Comparison of ENCODE assay signal across 8 cellular contexts in genomic region chr3:57692134-57692403, GRCh38. TPM values are rescaled to one million over a fixed set of nuclear protein-coding genes. Genes with fewer than 3 reads are reported as not detected.
DNase-seq lines count a peak whose midpoint lies in the region; ATAC-seq, FAIRE-seq and TF ChIP-seq lines count a peak whose summit lies in the region.
"Not testable (repeated sequence)": the region's sequence is repeated elsewhere in the genome, so short reads cannot be mapped to it uniquely, and the experiment has no call there.

No MANE protein-coding gene starts in this region.

- WGBS in endodermal cell (ENCODE audit: insufficient coverage in 1 of 2, insufficient read length in 1 of 2), 2 experiments = 4 to 5% methylated on average over 4 to 9 of the region's 9 CpGs

- TF ChIP-seq CTCF in DOHH2 (IDR thresholded peaks at IDR 0.05; ENCODE audit: low read depth, low read length, poor library complexity, severe bottlenecking); RWPE2 (IDR thresholded peaks at IDR 0.05; ENCODE audit: poor library complexity, severe bottlenecking); endodermal cell (conservative IDR thresholded peaks at IDR 0.05); keratinocyte (optimal IDR thresholded peaks at IDR 0.05 in 1 of 3, IDR thresholded peaks at IDR 0.05 in 1 of 3, conservative IDR thresholded peaks at IDR 0.05 in 1 of 3; ENCODE audit: extremely low read depth in 1 of 3, insufficient read depth in 2 of 3, low read length in 3 of 3); omental fat pad (IDR thresholded peaks at IDR 0.05); tibial artery (IDR thresholded peaks at IDR 0.05): not testable (repeated sequence)

- H3K4me3 Mint-ChIP-seq in activated naive CD4-positive, alpha-beta T cell treated with anti-CD3 and anti-CD28 coated beads, Interleukin-2, amount 50 U/mL, for 24 hours = peak overlapping the region; percentile 91
- H3K4me3 Mint-ChIP-seq in endodermal cell = peak overlapping the region; percentile 81

- H3K4me3 ChIP-seq in DOHH2 (ENCODE audit: low read length) = peak overlapping the region; percentile 77
- H3K4me3 ChIP-seq in RWPE2 (ENCODE audit: severe bottlenecking) = peak overlapping the region; percentile 65
- peak overlapping the region; percentile 99 for H3K4me3 ChIP-seq in endodermal cell (ENCODE audit: low read length)
- H3K4me3 ChIP-seq in keratinocyte (ENCODE audit: control insufficient read depth in 2 of 3, extremely low read depth in 1 of 3, insufficient read depth in 2 of 3, low read depth in 1 of 3, low read length in 3 of 3) = peak overlapping the region; percentile 56 to 95 (median 79)
- H3K4me3 ChIP-seq in tibial artery = peak overlapping the region; percentile 89 to 97

- H2AFZ ChIP-seq in keratinocyte (ENCODE audit: control insufficient read depth, low read length) = not testable (repeated sequence)

- H3K9me3 Mint-ChIP-seq in activated naive CD4-positive, alpha-beta T cell treated with anti-CD3 and anti-CD28 coated beads, Interleukin-2, amount 50 U/mL, for 24 hours; endodermal cell: not testable (repeated sequence)

- not testable (repeated sequence) for H3K27me3 ChIP-seq in DOHH2 (ENCODE audit: control insufficient read depth, low read length); RWPE2 (ENCODE audit: insufficient read depth, poor library complexity, severe bottlenecking); endodermal cell (ENCODE audit: control insufficient read depth, insufficient read depth, low read length, poor library complexity, severe bottlenecking); keratinocyte (ENCODE audit: control insufficient read depth, extremely low read depth, insufficient read depth, low read length); tibial artery

- H3K79me2 ChIP-seq in DOHH2 (ENCODE audit: control insufficient read depth, low read length) (peaks cover 58% of the 10 kb centered on the region), keratinocyte (ENCODE audit: control insufficient read depth, insufficient read depth, low read length) (peaks cover 50% of the 10 kb centered on the region)

- not testable (repeated sequence) for FAIRE-seq in keratinocyte (lab: Jason Lieb, UNC)

- H3K27ac Mint-ChIP-seq in activated naive CD4-positive, alpha-beta T cell treated with anti-CD3 and anti-CD28 coated beads, Interleukin-2, amount 50 U/mL, for 24 hours = peak overlapping the region; percentile 86
- H3K27ac Mint-ChIP-seq in endodermal cell = peak overlapping the region; percentile 95

- intact Hi-C loops in tibial artery (cut with DNase I; ENCODE audit: low total_unique reads) = loop anchor here (1.0 to 5.0 kb wide), 3 partner anchors 65 to 135 kb away; partner anchors contain the start of genes ARF4, PDE12 and SLMAP

- H3K4me1 Mint-ChIP-seq in activated naive CD4-positive, alpha-beta T cell treated with anti-CD3 and anti-CD28 coated beads, Interleukin-2, amount 50 U/mL, for 24 hours = peaks cover 43% of the 10 kb centered on the region
- peaks cover 13% of the 10 kb centered on the region for H3K4me1 Mint-ChIP-seq in endodermal cell

- not testable (repeated sequence) for H3F3A ChIP-seq in DOHH2 (ENCODE audit: control insufficient read depth, insufficient read depth)

- H3K9ac ChIP-seq in endodermal cell (ENCODE audit: extremely low read depth, low read length, poor library complexity, severe bottlenecking) = peak overlapping the region; percentile 74
- H3K9ac ChIP-seq in keratinocyte (ENCODE audit: control insufficient read depth, extremely low read depth, insufficient read depth, low read length) = peak overlapping the region; percentile 92

- DNase-seq in RWPE2 (ENCODE audit: low spot score); endodermal cell; keratinocyte (ENCODE audit: low read depth, low spot score); omental fat pad (ENCODE audit: low spot score); tibial artery: not testable (repeated sequence)

- dilution Hi-C loops in keratinocyte (cut with MboI; ENCODE audit: extremely low pct_ligation_motif_present, low sequenced_read_pairs) = not testable (repeated sequence)

- not testable (repeated sequence) for H3K9me1 ChIP-seq in keratinocyte (ENCODE audit: control insufficient read depth, extremely low read depth, insufficient read depth, low read length)

- ATAC-seq in HG03095 (IDR thresholded peaks at IDR 0.05; ENCODE audit: unreplicated experiment) (peak; percentile 0), omental fat pad (ENCODE audit: low FRiP score) (peak; percentile 55)
- ATAC-seq in RWPE2 (ENCODE audit: low read depth) = not testable (repeated sequence)

- H3K27ac ChIP-seq in DOHH2 (ENCODE audit: low read depth, low read length) = peak overlapping the region; percentile 65
- H3K27ac ChIP-seq in RWPE2 (ENCODE audit: poor library complexity, severe bottlenecking) = peak overlapping the region; percentile 92
- H3K27ac ChIP-seq in endodermal cell (ENCODE audit: low read depth, low read length) = peak overlapping the region; percentile 96
- peak overlapping the region; percentile 94 for H3K27ac ChIP-seq in keratinocyte (ENCODE audit: control insufficient read depth, insufficient read depth, low read length)
- H3K27ac ChIP-seq in tibial artery = peak overlapping the region; percentile 96 to 98

- not testable (repeated sequence) for H3K9me2 ChIP-seq in DOHH2 (replicated peaks; ENCODE audit: control insufficient read depth, low read length)

- not testable (repeated sequence) for H3K27me3 Mint-ChIP-seq in activated naive CD4-positive, alpha-beta T cell treated with anti-CD3 and anti-CD28 coated beads, Interleukin-2, amount 50 U/mL, for 24 hours; endodermal cell (ENCODE audit: insufficient read depth)

- H3K36me3 ChIP-seq in DOHH2 (ENCODE audit: control insufficient read depth, low read length) = peaks cover 31% of the 10 kb centered on the region
- not testable (repeated sequence) for H3K36me3 ChIP-seq in RWPE2 (ENCODE audit: low read depth); endodermal cell (ENCODE audit: control insufficient read depth, insufficient read depth, low read length); keratinocyte (ENCODE audit: control insufficient read depth in 2 of 2, extremely low read depth in 1 of 2, insufficient read depth in 2 of 2, low read length in 2 of 2); tibial artery

- H3K4me1 ChIP-seq in DOHH2 (ENCODE audit: control insufficient read depth, low read length) (peaks cover 25% of the 10 kb centered on the region), RWPE2 (ENCODE audit: insufficient read depth, poor library complexity, severe bottlenecking) (peaks cover 25% of the 10 kb centered on the region), keratinocyte (ENCODE audit: control insufficient read depth, extremely low read depth, insufficient read depth, low read length) (peaks cover 36% of the 10 kb centered on the region), tibial artery (peaks cover 0 to 49% (median 30%) of the 10 kb centered on the region in 4 donors)
- H3K4me1 ChIP-seq in endodermal cell (ENCODE audit: control insufficient read depth, insufficient read depth, low read length) = not testable (repeated sequence)

- H4K20me1 ChIP-seq in DOHH2 (ENCODE audit: control insufficient read depth, insufficient read depth, low read depth, low read length) = peaks cover 13% of the 10 kb centered on the region
- H4K20me1 ChIP-seq in keratinocyte (ENCODE audit: control insufficient read depth, extremely low read depth, insufficient read depth, low read length) = not testable (repeated sequence)

- not testable (repeated sequence) for H3K36me3 Mint-ChIP-seq in activated naive CD4-positive, alpha-beta T cell treated with anti-CD3 and anti-CD28 coated beads, Interleukin-2, amount 50 U/mL, for 24 hours; endodermal cell (ENCODE audit: low read depth)

- H3K9me3 ChIP-seq in DOHH2 (ENCODE audit: control insufficient read depth, insufficient read depth, low read length); RWPE2 (ENCODE audit: severe bottlenecking); endodermal cell (ENCODE audit: control insufficient read depth, low read length); keratinocyte (ENCODE audit: control insufficient read depth, low read depth, low read length); tibial artery: not testable (repeated sequence)

- H3K4me2 ChIP-seq in DOHH2 (ENCODE audit: low read length) = peak overlapping the region; percentile 81
- peak overlapping the region; percentile 83 for H3K4me2 ChIP-seq in keratinocyte (ENCODE audit: control insufficient read depth, extremely low read depth, insufficient read depth, low read depth, low read length)

RNA-seq across cellular contexts. Expression of gene DENND6A, which starts 0.8 kb away (rescaled TPM):
- total RNA-seq in endodermal cell (10 to 100 TPM; 23.4 to 35.1 TPM), omental fat pad (10 to 100 TPM; 20.8 to 62.7 (median 21.8) TPM)
- 19.6 TPM for polyA plus RNA-seq in endodermal cell (2013, experiment 1 of 2)
- polyA plus RNA-seq in endodermal cell (2013, experiment 2 of 2) = 19.4 TPM
- 13.8 to 22.8 TPM (median 21.6 TPM) in 3 replicates for polyA plus RNA-seq in keratinocyte
- 5.8 TPM for polyA plus RNA-seq in keratinocyte (2011; ENCODE audit: low read depth)
- 7.9 and 14.8 TPM in 2 replicates for polyA plus RNA-seq in keratinocyte (2011; cell fraction: cytosol; rRNA removed)
- polyA plus RNA-seq in keratinocyte (2011; cell fraction: nucleus; rRNA removed) = 17.2 and 18.8 TPM in 2 replicates
- polyA plus RNA-seq in keratinocyte (2012; ENCODE audit: low replicate concordance) = 15.7 and 17.1 TPM in 2 replicates
- polyA minus RNA-seq in keratinocyte = 19.8 to 39.0 TPM (median 23.3 TPM) in 3 replicates
- 9.2 TPM for polyA minus RNA-seq in keratinocyte (2011; cell fraction: cytosol; rRNA and poly(A)+ RNA removed)
- 14.2 and 36.1 TPM in 2 replicates for polyA minus RNA-seq in keratinocyte (2011; cell fraction: nucleus; rRNA and poly(A)+ RNA removed)
